ENCODE assay signal across 8 cellular contexts in the genomic region with DNA sequence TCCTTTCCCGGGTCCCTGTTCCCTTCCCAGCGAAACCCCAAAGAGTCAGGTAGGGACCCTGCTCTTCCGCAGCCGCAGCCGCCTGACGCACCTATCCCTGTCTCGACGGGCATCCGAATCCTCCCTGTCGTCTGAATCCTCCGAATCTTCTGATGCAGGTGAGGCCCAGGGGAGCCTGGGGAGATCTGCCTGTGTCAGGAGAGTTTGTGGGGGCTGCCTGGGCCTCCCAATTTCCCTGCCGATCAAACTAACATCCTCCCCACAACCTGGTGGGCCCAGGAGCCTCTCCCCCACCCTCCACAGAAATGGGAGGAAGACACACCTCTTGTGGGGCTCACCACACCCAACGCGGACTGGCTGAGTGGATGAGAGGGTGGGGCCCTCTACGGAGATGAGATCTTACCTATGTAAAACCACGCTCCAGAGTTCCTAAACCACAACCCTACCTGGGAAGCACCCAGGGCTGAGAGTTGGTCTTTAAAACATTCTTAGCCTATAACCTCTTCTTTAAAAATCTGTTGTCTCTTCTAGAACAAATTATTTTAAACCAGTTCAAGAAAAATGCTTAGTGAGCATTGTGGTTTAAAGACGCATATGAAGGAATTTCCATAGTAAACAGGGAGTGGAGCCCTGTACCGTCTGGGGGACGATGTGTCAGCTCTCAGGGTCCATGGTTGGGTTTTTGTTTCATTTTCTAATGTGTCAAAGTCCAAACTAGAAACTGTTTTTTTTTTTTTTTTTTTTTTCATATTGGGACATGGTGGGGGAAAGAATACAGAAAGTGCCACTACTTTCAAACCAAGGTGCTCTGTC. TPM values are rescaled to one million over a fixed set of nuclear protein-coding genes. Genes with fewer than 3 reads are reported as not detected.
DNase-seq lines count a peak whose midpoint lies in the region; ATAC-seq, FAIRE-seq and TF ChIP-seq lines count a peak whose summit lies in the region.

No MANE protein-coding gene starts in this region.

- no peak for TF ChIP-seq RAD21 in HepG2 (CRISPR knock-in tag; IDR thresholded peaks at IDR 0.05)

- POLR2A ChIA-PET in CD8-positive, alpha-beta T cell (lab: Charles Lee), result interaction anchor here (1.8 to 3.1 kb wide), 3 partner anchors 11 to 30 kb away, joined by 7 to 52 read pairs (median 7); a partner anchor contains a TSS
- POLR2A ChIA-PET in HepG2 (lab: Yijun Ruan, JAX), result interaction anchor here (0.6 to 3.1 kb wide), 3 partner anchors 22 to 295 kb away, joined by 4 to 31 read pairs (median 23); a partner anchor contains a TSS

- peaks cover 54% of the 10 kb centered on the region for H3K4me1 Mint-ChIP-seq in CD8-positive, alpha-beta T cell (ENCODE audit: low read depth)
- H3K4me1 Mint-ChIP-seq in activated naive CD4-positive, alpha-beta T cell treated with anti-CD3 and anti-CD28 coated beads, Interleukin-2, amount 50 U/mL, for 24 hours, result peaks cover 64% of the 10 kb centered on the region

- peak overlapping the region; percentile 98 for H3K27ac Mint-ChIP-seq in CD8-positive, alpha-beta T cell
- H3K27ac Mint-ChIP-seq in activated naive CD4-positive, alpha-beta T cell treated with anti-CD3 and anti-CD28 coated beads, Interleukin-2, amount 50 U/mL, for 24 hours, result peak overlapping the region; percentile 97

- in situ Hi-C loops in HepG2 (cut with HindIII; ENCODE audit: extremely low pct_ligation_motif_present, low pct_unique_long_range_greater_than_20kb), result no loop called here

- intact Hi-C loops in CD8-positive, alpha-beta T cell (cut with DNase I, micrococcal nuclease), result loop anchor here in 1 of 2 experiments (2.0 to 5.0 kb wide), 3 partner anchors 49 to 1015 kb away; a partner anchor contains a TSS
- intact Hi-C loops in HepG2 (cut with micrococcal nuclease; ENCODE audit: unreplicated experiment), result loop anchor here (1.0 kb wide), 2 partner anchors 14 to 23 kb away; a partner anchor contains a TSS

- peak overlapping the region; percentile 98 for H3K4me3 Mint-ChIP-seq in CD8-positive, alpha-beta T cell
- peak overlapping the region; percentile 90 for H3K4me3 Mint-ChIP-seq in activated naive CD4-positive, alpha-beta T cell treated with anti-CD3 and anti-CD28 coated beads, Interleukin-2, amount 50 U/mL, for 24 hours

- peak overlapping the region; percentile 50 for H3K27ac ChIP-seq in CD8-positive, alpha-beta T cell (ENCODE audit: low read depth, low read length)
- H3K27ac ChIP-seq in HepG2 (ENCODE audit: extremely low read length, insufficient read depth, low read length), result peak overlapping the region; percentile 66

- H3K36me3 ChIP-seq in CD8-positive, alpha-beta T cell (ENCODE audit: insufficient read depth, low read length), result peaks cover 29% of the 10 kb centered on the region
- H3K36me3 ChIP-seq in HepG2 (replicated peaks in 1 of 2; ENCODE audit: control insufficient read depth in 1 of 2, insufficient read depth in 2 of 2, low read length in 2 of 2), result peaks cover 18 to 32% of the 10 kb centered on the region in 2 experiments

- H3K9me3 ChIP-seq in CD8-positive, alpha-beta T cell (ENCODE audit: low read length), result no peaks in the 10 kb centered on the region
- H3K9me3 ChIP-seq in HepG2 (ENCODE audit: low read length), result no peaks in the 10 kb centered on the region

- TF ChIP-seq POLR2A in HepG2 (IDR thresholded peaks at IDR 0.05; ENCODE audit: insufficient read depth in 1 of 2, low read depth in 2 of 2, low read length in 2 of 2), result no peak; a peak in 1 of 4 replicates

- H2AFZ ChIP-seq in HepG2 (ENCODE audit: low read length), result peak overlapping the region; percentile 64

- peak; percentile 16 for ATAC-seq in CD8-positive, alpha-beta T cell
- ATAC-seq in HepG2, result peak; percentile 40

- peak overlapping the region; percentile 77 for H3K9ac ChIP-seq in HepG2 (ENCODE audit: insufficient read depth, low read depth, low read length)

- TF ChIP-seq CTCF in CD8-positive, alpha-beta T cell (IDR thresholded peaks at IDR 0.05), result no peak
- TF ChIP-seq CTCF in HepG2 (CRISPR knock-in tag; IDR thresholded peaks at IDR 0.05), result 0 out of 2 replicates have a peak, but pooled peaks have one; percentile 7

- H3K9me3 Mint-ChIP-seq in CD8-positive, alpha-beta T cell, result no peaks in the 10 kb centered on the region
- H3K9me3 Mint-ChIP-seq in activated naive CD4-positive, alpha-beta T cell treated with anti-CD3 and anti-CD28 coated beads, Interleukin-2, amount 50 U/mL, for 24 hours, result no peaks in the 10 kb centered on the region

- H3K27me3 Mint-ChIP-seq in CD8-positive, alpha-beta T cell (ENCODE audit: low read depth), result no peaks in the 10 kb centered on the region
- no peaks in the 10 kb centered on the region for H3K27me3 Mint-ChIP-seq in activated naive CD4-positive, alpha-beta T cell treated with anti-CD3 and anti-CD28 coated beads, Interleukin-2, amount 50 U/mL, for 24 hours

- peak overlapping the region; percentile 66 for H3K4me3 ChIP-seq in CD8-positive, alpha-beta T cell (ENCODE audit: low read depth, low read length)
- peak overlapping the region; percentile 76 to 88 (median 85) for H3K4me3 ChIP-seq in HepG2 (replicated peaks in 1 of 3; ENCODE audit: insufficient read depth in 1 of 3, low read depth in 2 of 3, low read length in 3 of 3)

- H4K20me1 ChIP-seq in HepG2 (ENCODE audit: insufficient read depth, low read length), result no peaks in the 10 kb centered on the region

- H3K36me3 Mint-ChIP-seq in CD8-positive, alpha-beta T cell, result peaks cover 64% of the 10 kb centered on the region
- H3K36me3 Mint-ChIP-seq in activated naive CD4-positive, alpha-beta T cell treated with anti-CD3 and anti-CD28 coated beads, Interleukin-2, amount 50 U/mL, for 24 hours, result peaks cover 4% of the 10 kb centered on the region

- TSS peak; percentile 67 for BruUV-seq in HepG2 (replicated peaks; lab: Mats Ljungman, UMichigan)

- peaks cover 53% of the 10 kb centered on the region for H3K4me1 ChIP-seq in CD8-positive, alpha-beta T cell (ENCODE audit: insufficient read depth, low read length)
- H3K4me1 ChIP-seq in HepG2 (ENCODE audit: insufficient read depth, low read length), result peaks cover 44% of the 10 kb centered on the region

- H3K27me3 ChIP-seq in CD8-positive, alpha-beta T cell (ENCODE audit: insufficient read depth, low read length), result no peaks in the 10 kb centered on the region
- no peaks in the 10 kb centered on the region; a peak in 1 of 5 replicates for H3K27me3 ChIP-seq in HepG2 (ENCODE audit: control insufficient read depth in 1 of 2, insufficient read depth in 2 of 2, low read length in 2 of 2)

- CTCF ChIA-PET in CD8-positive, alpha-beta T cell (lab: Charles Lee), result interaction anchor here (3.4 to 8.5 kb wide), 2 partner anchors 17 to 22 kb away, joined by 22 to 67 read pairs; a partner anchor contains a TSS
- CTCF ChIA-PET in HepG2 (lab: Yijun Ruan, JAX; ENCODE audit: low intra/inter-chr PET ratio, low total read pairs), result interaction anchor here (1.3 kb wide), 1 partner anchor 22 kb away, joined by 3 read pairs; a partner anchor contains a TSS

- peak overlapping the region; percentile 95 for H3K4me2 ChIP-seq in HepG2 (ENCODE audit: low read depth, low read length)

- 29% methylated on average over 19 of the region's 19 CpGs for WGBS in HepG2 (ENCODE audit: low lambda C conversion rate)

- DNase-seq in CD8-positive, alpha-beta T cell, result peak in 5 of 7 experiments; percentile 56 to 81 (median 67)
- DNase-seq in LHCN-M2 (ENCODE audit: low read depth) (peak; percentile 36), HepG2 (ENCODE audit: low spot score) (peak; percentile 85), middle frontal gyrus (ENCODE audit: extremely low spot score, low spot score) (no peak), NOMO-1 treated with DMSO at 0.1 percent for 48 hours (lab: John Stamatoyannopoulos, UW; ENCODE audit: unreplicated experiment) (no peak), medulla oblongata (ENCODE audit: extremely low spot score) (no peak), NCI-H2196 treated with DMSO at 0.1 percent for 48 hours (lab: John Stamatoyannopoulos, UW; ENCODE audit: unreplicated experiment) (no peak)

- peak in 1 of 2 experiments; percentile 40; a peak in 2 of 4 replicates for TF ChIP-seq EP300 in HepG2 (IDR thresholded peaks at IDR 0.05; ENCODE audit: low read depth in 2 of 2, low read length in 2 of 2)
- no peak for TF ChIP-seq EP300 in HepG2 (CRISPR knock-in tag; IDR thresholded peaks at IDR 0.05; ENCODE audit: borderline replicate concordance)

- H3K79me2 ChIP-seq in HepG2 (ENCODE audit: insufficient read depth, low read length), result peaks cover 20% of the 10 kb centered on the region

- FAIRE-seq in HepG2 (lab: Jason Lieb, UNC), result peak; percentile 84

RNA-seq across cellular contexts. Expression of a gene that starts 1.7 kb away (rescaled TPM):
- 100 to 1,000 TPM; 135 to 140 TPM for total RNA-seq in CD8-positive, alpha-beta T cell
- total RNA-seq in LHCN-M2 (2014; rRNA removed), result 80.0 and 100 TPM in 2 replicates
- polyA plus RNA-seq in LHCN-M2 (2012), result 66.9 TPM
- 14.5 and 19.3 TPM in 2 replicates for total RNA-seq in HepG2 (2016; rRNA removed; fragmentation: Illumina TruSeq; extraction: Trizol)
- 5.8 and 5.9 TPM in 2 replicates for total RNA-seq in HepG2 (2016; cell fraction: cytosol; rRNA removed; fragmentation: Illumina TruSeq; extraction: Trizol; ENCODE audit: low read depth)
- total RNA-seq in HepG2 (2016; cell fraction: insoluble cytoplasmic fraction; rRNA removed; fragmentation: Illumina TruSeq; extraction: Trizol), result 15.3 and 18.9 TPM in 2 replicates
- total RNA-seq in HepG2 (2016; cell fraction: membrane; rRNA removed; fragmentation: Illumina TruSeq; extraction: Trizol), result 18.7 and 19.9 TPM in 2 replicates
- total RNA-seq in HepG2 (2016; cell fraction: nucleus; rRNA removed; fragmentation: Illumina TruSeq; extraction: Trizol), result 13.9 and 16.9 TPM in 2 replicates
- 14.3 and 19.4 TPM in 2 replicates for polyA plus RNA-seq in HepG2 (2011; rRNA removed)
- 11.6 and 15.6 TPM in 2 replicates for polyA plus RNA-seq in HepG2 (2011; cell fraction: cytosol; rRNA removed)
- polyA plus RNA-seq in HepG2 (2011; cell fraction: nucleus; rRNA removed), result 49.0 and 73.9 TPM in 2 replicates
- polyA plus RNA-seq in HepG2 (2012), result 26.0 and 33.6 TPM in 2 replicates
- 10.4 and 11.1 TPM in 2 replicates for polyA plus RNA-seq in HepG2 (2016; cell fraction: cytosol; fragmentation: Illumina TruSeq; extraction: Trizol; ENCODE audit: low read depth)
- 30.9 and 41.0 TPM in 2 replicates for polyA plus RNA-seq in HepG2 (2016; cell fraction: insoluble cytoplasmic fraction; fragmentation: Illumina TruSeq; extraction: Trizol; ENCODE audit: low read depth)
- polyA plus RNA-seq in HepG2 (2016; cell fraction: membrane; fragmentation: Illumina TruSeq; extraction: Trizol; ENCODE audit: low read depth), result 21.7 and 25.1 TPM in 2 replicates
- polyA plus RNA-seq in HepG2 (2016; cell fraction: nucleus; fragmentation: Illumina TruSeq; extraction: Trizol; ENCODE audit: insufficient read depth, low read depth), result 40.4 and 46.6 TPM in 2 replicates
- polyA minus RNA-seq in HepG2 (2011; rRNA and poly(A)+ RNA removed; ENCODE audit: low replicate concordance), result 22.5 and 47.0 TPM in 2 replicates
- polyA minus RNA-seq in HepG2 (2011; cell fraction: cytosol; rRNA and poly(A)+ RNA removed), result 15.7 and 18.9 TPM in 2 replicates
- polyA minus RNA-seq in HepG2 (2011; cell fraction: nucleus; rRNA and poly(A)+ RNA removed), result 11.1 and 13.0 TPM in 2 replicates

RNA-seq across cellular contexts. Expression of a gene that starts 11.3 kb away (rescaled TPM):
- 10 to 100 TPM; 23.2 to 24.1 TPM for total RNA-seq in CD8-positive, alpha-beta T cell
- total RNA-seq in LHCN-M2 (2014; rRNA removed), result 163 and 173 TPM in 2 replicates
- polyA plus RNA-seq in LHCN-M2 (2012), result 105 TPM
- total RNA-seq in HepG2 (2016; rRNA removed; fragmentation: Illumina TruSeq; extraction: Trizol), result 42.9 and 54.5 TPM in 2 replicates
- 12.7 and 12.9 TPM in 2 replicates for total RNA-seq in HepG2 (2016; cell fraction: cytosol; rRNA removed; fragmentation: Illumina TruSeq; extraction: Trizol; ENCODE audit: low read depth)
- 42.6 and 53.4 TPM in 2 replicates for total RNA-seq in HepG2 (2016; cell fraction: insoluble cytoplasmic fraction; rRNA removed; fragmentation: Illumina TruSeq; extraction: Trizol)
- 44.1 and 47.1 TPM in 2 replicates for total RNA-seq in HepG2 (2016; cell fraction: membrane; rRNA removed; fragmentation: Illumina TruSeq; extraction: Trizol)
- 22.9 and 28.9 TPM in 2 replicates for total RNA-seq in HepG2 (2016; cell fraction: nucleus; rRNA removed; fragmentation: Illumina TruSeq; extraction: Trizol)
- polyA plus RNA-seq in HepG2 (2011; rRNA removed), result 10.4 and 15.6 TPM in 2 replicates
- 13.3 and 14.8 TPM in 2 replicates for polyA plus RNA-seq in HepG2 (2011; cell fraction: cytosol; rRNA removed)
- 19.0 and 20.4 TPM in 2 replicates for polyA plus RNA-seq in HepG2 (2011; cell fraction: nucleus; rRNA removed)
- 20.0 and 24.1 TPM in 2 replicates for polyA plus RNA-seq in HepG2 (2012)
- 11.2 and 11.4 TPM in 2 replicates for polyA plus RNA-seq in HepG2 (2016; cell fraction: cytosol; fragmentation: Illumina TruSeq; extraction: Trizol; ENCODE audit: low read depth)
- 37.8 and 42.0 TPM in 2 replicates for polyA plus RNA-seq in HepG2 (2016; cell fraction: insoluble cytoplasmic fraction; fragmentation: Illumina TruSeq; extraction: Trizol; ENCODE audit: low read depth)
- 28.4 and 33.6 TPM in 2 replicates for polyA plus RNA-seq in HepG2 (2016; cell fraction: membrane; fragmentation: Illumina TruSeq; extraction: Trizol; ENCODE audit: low read depth)
- polyA plus RNA-seq in HepG2 (2016; cell fraction: nucleus; fragmentation: Illumina TruSeq; extraction: Trizol; ENCODE audit: insufficient read depth, low read depth), result 36.6 and 38.3 TPM in 2 replicates
- polyA minus RNA-seq in HepG2 (2011; rRNA and poly(A)+ RNA removed; ENCODE audit: low replicate concordance), result 40.5 and 51.2 TPM in 2 replicates
- 17.9 and 18.5 TPM in 2 replicates for polyA minus RNA-seq in HepG2 (2011; cell fraction: cytosol; rRNA and poly(A)+ RNA removed)
- 16.0 and 16.7 TPM in 2 replicates for polyA minus RNA-seq in HepG2 (2011; cell fraction: nucleus; rRNA and poly(A)+ RNA removed)

RNA-seq across cellular contexts. Expression of a gene that starts 16.6 kb away (rescaled TPM):
- total RNA-seq in CD8-positive, alpha-beta T cell, result under 1 TPM in 1 of 2 experiments, not detected in 1; 0.16 TPM
- total RNA-seq in LHCN-M2 (2014; rRNA removed) (0.46 and 0.71 TPM in 2 replicates), HepG2 (2016; rRNA removed; fragmentation: Illumina TruSeq; extraction: Trizol) (0.27 and 0.32 TPM in 2 replicates)
- polyA plus RNA-seq in LHCN-M2 (2012), result 0.19 TPM
- total RNA-seq in HepG2 (2016; cell fraction: cytosol; rRNA removed; fragmentation: Illumina TruSeq; extraction: Trizol; ENCODE audit: low read depth), result not detected in 2 replicates
- total RNA-seq in HepG2 (2016; cell fraction: insoluble cytoplasmic fraction; rRNA removed; fragmentation: Illumina TruSeq; extraction: Trizol), result 0.15 and 0.22 TPM in 2 replicates
- total RNA-seq in HepG2 (2016; cell fraction: membrane; rRNA removed; fragmentation: Illumina TruSeq; extraction: Trizol), result 0.17 and 0.22 TPM in 2 replicates
- 0.40 TPM in 1 of 2 replicates, not detected in the other for total RNA-seq in HepG2 (2016; cell fraction: nucleus; rRNA removed; fragmentation: Illumina TruSeq; extraction: Trizol)
- polyA plus RNA-seq in HepG2 (2011; rRNA removed), result 0.05 and 0.11 TPM in 2 replicates
- 0.08 TPM in 1 of 2 replicates, not detected in the other for polyA plus RNA-seq in HepG2 (2011; cell fraction: cytosol; rRNA removed)
- polyA plus RNA-seq in HepG2 (2011; cell fraction: nucleus; rRNA removed), result 0.45 and 0.84 TPM in 2 replicates
- 0.11 TPM in 1 of 2 replicates, not detected in the other for polyA plus RNA-seq in HepG2 (2012)
- 0.17 and 0.22 TPM in 2 replicates for polyA plus RNA-seq in HepG2 (2016; cell fraction: cytosol; fragmentation: Illumina TruSeq; extraction: Trizol; ENCODE audit: low read depth)
- 0.24 and 0.25 TPM in 2 replicates for polyA plus RNA-seq in HepG2 (2016; cell fraction: insoluble cytoplasmic fraction; fragmentation: Illumina TruSeq; extraction: Trizol; ENCODE audit: low read depth)
- 0.20 and 0.42 TPM in 2 replicates for polyA plus RNA-seq in HepG2 (2016; cell fraction: membrane; fragmentation: Illumina TruSeq; extraction: Trizol; ENCODE audit: low read depth)
- polyA plus RNA-seq in HepG2 (2016; cell fraction: nucleus; fragmentation: Illumina TruSeq; extraction: Trizol; ENCODE audit: insufficient read depth, low read depth), result 0.29 TPM in 1 of 2 replicates, not detected in the other
- polyA minus RNA-seq in HepG2 (2011; rRNA and poly(A)+ RNA removed; ENCODE audit: low replicate concordance), result 0.08 and 0.14 TPM in 2 replicates
- not detected in 2 replicates for polyA minus RNA-seq in HepG2 (2011; cell fraction: cytosol; rRNA and poly(A)+ RNA removed)
- polyA minus RNA-seq in HepG2 (2011; cell fraction: nucleus; rRNA and poly(A)+ RNA removed), result 0.64 TPM in 1 of 2 replicates, not detected in the other

RNA-seq across cellular contexts. Expression of a gene that starts 22.5 kb away (rescaled TPM):
- total RNA-seq in CD8-positive, alpha-beta T cell, result 1 to 10 TPM; 5.2 to 6.3 TPM
- 25.5 and 30.5 TPM in 2 replicates for total RNA-seq in LHCN-M2 (2014; rRNA removed)
- 21.4 TPM for polyA plus RNA-seq in LHCN-M2 (2012)
- 23.2 and 23.7 TPM in 2 replicates for total RNA-seq in HepG2 (2016; rRNA removed; fragmentation: Illumina TruSeq; extraction: Trizol)
- total RNA-seq in HepG2 (2016; cell fraction: cytosol; rRNA removed; fragmentation: Illumina TruSeq; extraction: Trizol; ENCODE audit: low read depth), result 6.5 and 6.6 TPM in 2 replicates
- total RNA-seq in HepG2 (2016; cell fraction: insoluble cytoplasmic fraction; rRNA removed; fragmentation: Illumina TruSeq; extraction: Trizol), result 20.8 and 26.3 TPM in 2 replicates
- 15.6 and 19.4 TPM in 2 replicates for total RNA-seq in HepG2 (2016; cell fraction: membrane; rRNA removed; fragmentation: Illumina TruSeq; extraction: Trizol)
- total RNA-seq in HepG2 (2016; cell fraction: nucleus; rRNA removed; fragmentation: Illumina TruSeq; extraction: Trizol), result 14.1 and 15.3 TPM in 2 replicates
- polyA plus RNA-seq in HepG2 (2011; rRNA removed), result 7.9 and 9.1 TPM in 2 replicates
- 6.7 and 9.3 TPM in 2 replicates for polyA plus RNA-seq in HepG2 (2011; cell fraction: cytosol; rRNA removed)
- polyA plus RNA-seq in HepG2 (2011; cell fraction: nucleus; rRNA removed), result 13.1 and 17.4 TPM in 2 replicates
- polyA plus RNA-seq in HepG2 (2012), result 6.2 and 7.2 TPM in 2 replicates
- polyA plus RNA-seq in HepG2 (2016; cell fraction: cytosol; fragmentation: Illumina TruSeq; extraction: Trizol; ENCODE audit: low read depth), result 6.5 and 8.5 TPM in 2 replicates
- 20.4 and 21.3 TPM in 2 replicates for polyA plus RNA-seq in HepG2 (2016; cell fraction: insoluble cytoplasmic fraction; fragmentation: Illumina TruSeq; extraction: Trizol; ENCODE audit: low read depth)
- polyA plus RNA-seq in HepG2 (2016; cell fraction: membrane; fragmentation: Illumina TruSeq; extraction: Trizol; ENCODE audit: low read depth), result 13.2 and 17.0 TPM in 2 replicates
- polyA plus RNA-seq in HepG2 (2016; cell fraction: nucleus; fragmentation: Illumina TruSeq; extraction: Trizol; ENCODE audit: insufficient read depth, low read depth), result 18.0 and 19.1 TPM in 2 replicates
- 15.2 and 46.1 TPM in 2 replicates for polyA minus RNA-seq in HepG2 (2011; rRNA and poly(A)+ RNA removed; ENCODE audit: low replicate concordance)
- 8.3 and 11.6 TPM in 2 replicates for polyA minus RNA-seq in HepG2 (2011; cell fraction: cytosol; rRNA and poly(A)+ RNA removed)
- polyA minus RNA-seq in HepG2 (2011; cell fraction: nucleus; rRNA and poly(A)+ RNA removed), result 23.7 and 26.3 TPM in 2 replicates

RNA-seq across cellular contexts. Expression of a gene that starts 30.2 kb away (rescaled TPM):
- 10 to 100 TPM in 1 of 2 experiments, 1 to 10 TPM in 1; 9.6 to 10.7 TPM for total RNA-seq in CD8-positive, alpha-beta T cell
- total RNA-seq in LHCN-M2 (2014; rRNA removed) (84.3 and 85.6 TPM in 2 replicates), HepG2 (2016; rRNA removed; fragmentation: Illumina TruSeq; extraction: Trizol) (70.0 and 90.6 TPM in 2 replicates)
- polyA plus RNA-seq in LHCN-M2 (2012), result 69.6 TPM
- total RNA-seq in HepG2 (2016; cell fraction: cytosol; rRNA removed; fragmentation: Illumina TruSeq; extraction: Trizol; ENCODE audit: low read depth), result 120 and 149 TPM in 2 replicates
- total RNA-seq in HepG2 (2016; cell fraction: insoluble cytoplasmic fraction; rRNA removed; fragmentation: Illumina TruSeq; extraction: Trizol), result 67.4 and 89.2 TPM in 2 replicates
- 165 and 207 TPM in 2 replicates for total RNA-seq in HepG2 (2016; cell fraction: membrane; rRNA removed; fragmentation: Illumina TruSeq; extraction: Trizol)
- total RNA-seq in HepG2 (2016; cell fraction: nucleus; rRNA removed; fragmentation: Illumina TruSeq; extraction: Trizol), result 43.5 and 46.5 TPM in 2 replicates
- 38.3 and 51.7 TPM in 2 replicates for polyA plus RNA-seq in HepG2 (2011; rRNA removed)
- polyA plus RNA-seq in HepG2 (2011; cell fraction: cytosol; rRNA removed), result 41.7 and 67.3 TPM in 2 replicates
- polyA plus RNA-seq in HepG2 (2011; cell fraction: nucleus; rRNA removed), result 36.2 and 38.2 TPM in 2 replicates
- polyA plus RNA-seq in HepG2 (2012), result 37.4 and 38.4 TPM in 2 replicates
- 210 and 248 TPM in 2 replicates for polyA plus RNA-seq in HepG2 (2016; cell fraction: cytosol; fragmentation: Illumina TruSeq; extraction: Trizol; ENCODE audit: low read depth)
- polyA plus RNA-seq in HepG2 (2016; cell fraction: insoluble cytoplasmic fraction; fragmentation: Illumina TruSeq; extraction: Trizol; ENCODE audit: low read depth), result 96.6 and 129 TPM in 2 replicates
- 249 and 277 TPM in 2 replicates for polyA plus RNA-seq in HepG2 (2016; cell fraction: membrane; fragmentation: Illumina TruSeq; extraction: Trizol; ENCODE audit: low read depth)
- polyA plus RNA-seq in HepG2 (2016; cell fraction: nucleus; fragmentation: Illumina TruSeq; extraction: Trizol; ENCODE audit: insufficient read depth, low read depth), result 90.0 and 101 TPM in 2 replicates
- polyA minus RNA-seq in HepG2 (2011; rRNA and poly(A)+ RNA removed; ENCODE audit: low replicate concordance), result 32.0 and 63.5 TPM in 2 replicates
- 30.2 and 38.4 TPM in 2 replicates for polyA minus RNA-seq in HepG2 (2011; cell fraction: cytosol; rRNA and poly(A)+ RNA removed)
- 15.2 and 15.3 TPM in 2 replicates for polyA minus RNA-seq in HepG2 (2011; cell fraction: nucleus; rRNA and poly(A)+ RNA removed)

Comparison
In these comparisons a context has a peak if more than half of its experiments do, and no peak if none do; other contexts are left out.
1. DNase-seq: peak in CD8-positive, alpha-beta T cell (5 of 7), LHCN-M2 (single experiment) and HepG2 (single experiment); none in middle frontal gyrus (single experiment), NOMO-1 treated with DMSO at 0.1 percent for 48 hours (single experiment), medulla oblongata (single experiment) and NCI-H2196 treated with DMSO at 0.1 percent for 48 hours (single experiment).